In genomic region chr11:69055598-69056516, GRCh38 we compare ENCODE assay signal across 10 cellular contexts. TPM values are rescaled to one million over a fixed set of nuclear protein-coding genes. Genes with fewer than 3 reads are reported as not detected.
A peak's percentile ranks its signal among the peaks of the same experiment; 100 is the strongest.
DNase-seq lines count a peak whose midpoint lies in the region; ATAC-seq and TF ChIP-seq lines count a peak whose summit lies in the region.
"Had no signal": no experiment of that assay in that cellular context is flagged by ENCODE, and none has a peak within 500 bp of the region (broad histone marks: within the 10 kb centered on the region; RNA-seq: fewer than 3 reads in every experiment).

No MANE protein-coding gene starts in this region.

- H3K9ac ChIP-seq in colonic mucosa (ENCODE audit: low read depth in 2 of 2, low read length in 2 of 2) = peak overlapping the region in 1 of 2 donors; percentile 5

- H3K27ac ChIP-seq in DOHH2 (ENCODE audit: low read depth, low read length) = peak overlapping the region; percentile 72
- peak overlapping the region; percentile 68 for H3K27ac ChIP-seq in caudate nucleus (ENCODE audit: low read depth, low read length)
- peak overlapping the region; percentile 10 to 84 (median 69) for H3K27ac ChIP-seq in spleen
- no peak overlapping the region for H3K27ac ChIP-seq in colonic mucosa
- H3K27ac ChIP-seq: adrenal gland had no signal

- ATAC-seq in GM19463 (IDR thresholded peaks at IDR 0.05; ENCODE audit: unreplicated experiment) (peak; percentile 92), HG03439 (IDR thresholded peaks at IDR 0.05; ENCODE audit: unreplicated experiment) (peak; percentile 71)

- H3K9me3 ChIP-seq in DOHH2 (ENCODE audit: control insufficient read depth, insufficient read depth, low read length) = no peaks in the 10 kb centered on the region
- H3K9me3 ChIP-seq in spleen = no peaks in the 10 kb centered on the region
- H3K9me3 ChIP-seq in colonic mucosa = no peaks in the 10 kb centered on the region
- H3K9me3 ChIP-seq: adrenal gland had no signal

- peak overlapping the region; percentile 58 for H3K4me2 ChIP-seq in DOHH2 (ENCODE audit: low read length)

- H3F3A ChIP-seq in DOHH2 (ENCODE audit: control insufficient read depth, insufficient read depth) = no peaks in the 10 kb centered on the region; the same call in 1 of the 2 replicates

- H3K9me3 Mint-ChIP-seq in progenitor cell of endocrine pancreas (ENCODE audit: low read depth) = no peaks in the 10 kb centered on the region
- H3K9me3 Mint-ChIP-seq: nephron had no signal

- H3K4me3 ChIP-seq in DOHH2 (ENCODE audit: low read length) (peak overlapping the region; percentile 33), spleen (peak overlapping the region in 1 of 8 donors; percentile 14), colonic mucosa (no peak overlapping the region)
- H3K4me3 ChIP-seq: adrenal gland had no signal

- H3K36me3 Mint-ChIP-seq in progenitor cell of endocrine pancreas (ENCODE audit: insufficient read depth) = peaks cover 3% of the 10 kb centered on the region

- H4K20me1 ChIP-seq in DOHH2 (ENCODE audit: control insufficient read depth, insufficient read depth, low read depth, low read length) = peaks cover 3% of the 10 kb centered on the region; the same call in 1 of the 2 replicates

- H3K4me1 Mint-ChIP-seq in progenitor cell of endocrine pancreas (ENCODE audit: low read depth) = peaks cover 9% of the 10 kb centered on the region

- intact Hi-C loops in spleen (cut with DNase I; ENCODE audit: low total_unique reads) (no loop called here), colonic mucosa (cut with DNase I) (no loop called here)

- no peak overlapping the region for H3K27ac Mint-ChIP-seq in progenitor cell of endocrine pancreas

- H3K4me1 ChIP-seq in DOHH2 (ENCODE audit: control insufficient read depth, low read length) (peaks cover 62% of the 10 kb centered on the region), spleen (peaks cover under 1 to 68% (median 49%) of the 10 kb centered on the region in 6 donors), colonic mucosa (peaks cover 9% of the 10 kb centered on the region)

- no peaks in the 10 kb centered on the region for H3K27me3 Mint-ChIP-seq in progenitor cell of endocrine pancreas

- TF ChIP-seq CTCF in DOHH2 (IDR thresholded peaks at IDR 0.05; ENCODE audit: low read depth, low read length, poor library complexity, severe bottlenecking) = no peak
- no peak for TF ChIP-seq CTCF in spleen (IDR thresholded peaks at IDR 0.05 in 8 of 11, conservative IDR thresholded peaks at IDR 0.05 in 3 of 11)
- TF ChIP-seq CTCF in progenitor cell of endocrine pancreas (IDR thresholded peaks at IDR 0.05; ENCODE audit: unreplicated experiment) = no peak
- no peak for TF ChIP-seq CTCF in colonic mucosa (IDR thresholded peaks at IDR 0.05)

- H3K9me2 ChIP-seq in DOHH2 (replicated peaks; ENCODE audit: control insufficient read depth, low read length) = no peaks in the 10 kb centered on the region

- DNase-seq in caudate nucleus (lab: John Stamatoyannopoulos, UW) (peak in 51 of 61 donors; percentile 6 to 93 (median 65)), spleen (peak; percentile 90), progenitor cell of endocrine pancreas (ENCODE audit: low spot score, unreplicated experiment) (no peak), colonic mucosa (no peak), NCI-H226 (no peak)

- H3K36me3 ChIP-seq in DOHH2 (ENCODE audit: control insufficient read depth, low read length) (peaks cover 26% of the 10 kb centered on the region), spleen (peaks cover 0 to 77% (median 40%) of the 10 kb centered on the region in 6 donors), colonic mucosa (no peaks in the 10 kb centered on the region)

- WGBS in spleen, 5 donors = 55 to 69% (median 61%) methylated on average over 18 to 22 of the region's 22 CpGs

- TF ChIP-seq POLR2A in spleen (IDR thresholded peaks at IDR 0.05) = no peak

- no peak overlapping the region for H3K4me3 Mint-ChIP-seq in progenitor cell of endocrine pancreas (ENCODE audit: low read depth)

- H3K27me3 ChIP-seq in DOHH2 (ENCODE audit: control insufficient read depth, low read length) = no peaks in the 10 kb centered on the region
- no peaks in the 10 kb centered on the region for H3K27me3 ChIP-seq in spleen (replicated peaks in 1 of 7)
- no peaks in the 10 kb centered on the region for H3K27me3 ChIP-seq in colonic mucosa
- H3K27me3 ChIP-seq: adrenal gland had no signal

- peaks cover 49% of the 10 kb centered on the region for H3K79me2 ChIP-seq in DOHH2 (ENCODE audit: control insufficient read depth, low read length)

RNA-seq across cellular contexts. Expression of gene TPCN2, which starts 7.1 kb away (rescaled TPM):
- total RNA-seq in spleen (10 to 100 TPM; 12.4 to 30.4 (median 27.0) TPM), progenitor cell of endocrine pancreas (19.7 and 20.9 TPM in 2 replicates), colonic mucosa (10 to 100 TPM; 14.5 to 21.1 TPM)
- 10 to 100 TPM in 1 of 3 donors, 1 to 10 TPM in 2; 3.6 to 12.2 (median 8.5) TPM for polyA plus RNA-seq in spleen

RNA-seq across cellular contexts. Expression of gene MRGPRF, which starts 42.8 kb away (rescaled TPM):
- total RNA-seq in spleen = 10 to 100 TPM in 5 of 7 donors, 1 to 10 TPM in 2; 7.2 to 21.2 (median 11.7) TPM
- polyA plus RNA-seq in spleen = 1 to 10 TPM; 2.2 to 7.9 (median 5.0) TPM
- total RNA-seq in progenitor cell of endocrine pancreas = 0.24 and 0.41 TPM in 2 replicates
- total RNA-seq in colonic mucosa = 10 to 100 TPM in 1 of 2 donors, 1 to 10 TPM in 1; 3.0 to 17.9 TPM

Comparison
In these comparisons a context has a peak if more than half of its experiments do, and no peak if none do; other contexts are left out.
1. DNase-seq: peak in caudate nucleus (51 of 61) and spleen (single experiment); none in progenitor cell of endocrine pancreas (single experiment), colonic mucosa (single experiment) and NCI-H226 (single experiment).